ENCODE assay signal across 8 cellular contexts in the genomic region with DNA sequence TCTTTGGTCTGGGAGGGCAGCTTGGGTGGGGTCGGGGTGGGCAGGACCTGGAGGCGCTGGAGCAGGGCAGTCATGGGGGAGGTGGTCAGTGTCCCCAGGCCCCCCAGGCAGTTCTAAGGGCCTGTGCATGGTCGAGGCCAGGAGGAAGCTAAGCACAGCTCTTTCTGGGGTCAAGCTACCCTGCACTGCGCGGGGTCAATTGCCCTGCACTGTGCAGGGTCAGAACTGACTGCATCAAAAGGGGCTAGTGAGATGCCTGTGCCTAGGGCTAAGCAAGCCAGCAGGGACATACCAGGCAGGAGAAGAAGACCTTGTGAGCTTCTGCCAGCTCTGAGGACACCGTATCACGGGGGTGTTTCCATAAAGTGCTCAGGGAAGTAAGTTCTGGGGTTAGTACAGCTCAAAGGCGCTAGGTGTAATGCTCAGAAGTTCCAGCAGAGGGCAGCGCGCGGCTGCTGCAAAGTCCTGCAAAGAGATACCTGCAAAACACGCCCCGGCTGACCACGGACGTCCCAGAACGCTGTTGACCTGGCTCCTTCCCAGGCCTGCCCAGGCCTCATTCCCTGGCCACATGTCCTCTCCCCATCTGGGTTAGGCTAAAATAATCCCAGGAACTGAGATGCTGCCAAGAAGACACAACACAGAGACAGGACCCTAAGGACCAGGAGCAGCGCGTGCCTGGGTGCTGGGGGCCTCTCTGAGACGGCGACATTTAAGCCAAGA. TPM values are rescaled to one million over a fixed set of nuclear protein-coding genes. Genes with fewer than 3 reads are reported as not detected.
A peak's percentile ranks its signal among the peaks of the same experiment; 100 is the strongest.
DNase-seq lines count a peak whose midpoint lies in the region; ATAC-seq and TF ChIP-seq lines count a peak whose summit lies in the region.

No MANE protein-coding gene starts in this region.

- H3K4me1 Mint-ChIP-seq in activated naive CD4-positive, alpha-beta T cell treated with anti-CD3 and anti-CD28 coated beads for 36 hours (ENCODE audit: low read depth), result peaks cover 5% of the 10 kb centered on the region
- H3K4me1 Mint-ChIP-seq in glutamatergic neuron (ENCODE audit: low read depth, unreplicated experiment), result peaks cover 42% of the 10 kb centered on the region

- H3K27me3 Mint-ChIP-seq in activated naive CD4-positive, alpha-beta T cell treated with anti-CD3 and anti-CD28 coated beads for 36 hours (ENCODE audit: low read depth), result no peaks in the 10 kb centered on the region
- H3K27me3 Mint-ChIP-seq in glutamatergic neuron (ENCODE audit: unreplicated experiment), result peaks cover 8% of the 10 kb centered on the region

- ATAC-seq in GM18907 (IDR thresholded peaks at IDR 0.05; ENCODE audit: unreplicated experiment) (peak; percentile 67), SK-N-SH treated with all-trans-retinoic acid at 6 μM for 48 hours (peak; percentile 93), upper lobe of left lung (ENCODE audit: low FRiP score in 2 of 2) (peak; percentile 81 to 85)

- H3K36me3 Mint-ChIP-seq in activated naive CD4-positive, alpha-beta T cell treated with anti-CD3 and anti-CD28 coated beads for 36 hours (ENCODE audit: low read depth), result no peaks in the 10 kb centered on the region
- H3K36me3 Mint-ChIP-seq in glutamatergic neuron (ENCODE audit: unreplicated experiment), result no peaks in the 10 kb centered on the region

- H3K27me3 ChIP-seq in upper lobe of left lung, result no peaks in the 10 kb centered on the region

- no peak overlapping the region for H3K4me3 ChIP-seq in upper lobe of left lung

- no peak overlapping the region for H3K27ac ChIP-seq in upper lobe of left lung

- no peaks in the 10 kb centered on the region for H3K9me3 ChIP-seq in upper lobe of left lung

- no peak overlapping the region for H3K4me3 Mint-ChIP-seq in activated naive CD4-positive, alpha-beta T cell treated with anti-CD3 and anti-CD28 coated beads for 36 hours
- H3K4me3 Mint-ChIP-seq in glutamatergic neuron (ENCODE audit: unreplicated experiment), result no peak overlapping the region

- no peak for TF ChIP-seq POLR2A in upper lobe of left lung (IDR thresholded peaks at IDR 0.05)

- intact Hi-C loops in activated naive CD4-positive, alpha-beta T cell treated with anti-CD3 and anti-CD28 coated beads for 36 hours (cut with micrococcal nuclease), result loop anchor here (1.0 to 5.0 kb wide), 6 partner anchors 105 to 556 kb away; no protein-coding TSS in a partner anchor

- peak; percentile 32 for DNase-seq in AG09319 (ENCODE audit: extremely low read depth, low read depth)
- peak; percentile 98 for DNase-seq in HuH-7.5 (ENCODE audit: low spot score)
- DNase-seq in activated naive CD4-positive, alpha-beta T cell treated with anti-CD3 and anti-CD28 coated beads for 36 hours, result peak; percentile 89
- DNase-seq in glutamatergic neuron, result peak; percentile 90
- DNase-seq in pons (ENCODE audit: low spot score), result peak; percentile 69
- peak in 1 of 2 donors; percentile 90 for DNase-seq in upper lobe of left lung

- WGBS in upper lobe of left lung, 2 donors, result 28 to 36% methylated on average over 16 to 19 of the region's 20 CpGs

- no peaks in the 10 kb centered on the region for H3K9me3 Mint-ChIP-seq in activated naive CD4-positive, alpha-beta T cell treated with anti-CD3 and anti-CD28 coated beads for 36 hours
- H3K9me3 Mint-ChIP-seq in glutamatergic neuron (ENCODE audit: unreplicated experiment), result peaks cover under 1% of the 10 kb centered on the region

- no peaks in the 10 kb centered on the region for H3K36me3 ChIP-seq in upper lobe of left lung

- H3K4me1 ChIP-seq in upper lobe of left lung, result peaks cover 0 to 7% (median 5%) of the 10 kb centered on the region in 4 donors

- no peak overlapping the region for H3K27ac Mint-ChIP-seq in activated naive CD4-positive, alpha-beta T cell treated with anti-CD3 and anti-CD28 coated beads for 36 hours
- H3K27ac Mint-ChIP-seq in glutamatergic neuron (ENCODE audit: unreplicated experiment), result no peak overlapping the region

- TF ChIP-seq CTCF in AG09319 (IDR thresholded peaks at IDR 0.05; ENCODE audit: low read depth, low read length) (peak; percentile 96), glutamatergic neuron (IDR thresholded peaks at IDR 0.05; ENCODE audit: partially characterized antibody, unreplicated experiment) (peak; percentile 99), upper lobe of left lung (IDR thresholded peaks at IDR 0.05) (peak; percentile 90 to 98 (median 92))

- CTCF ChIA-PET in activated naive CD4-positive, alpha-beta T cell treated with anti-CD3 and anti-CD28 coated beads for 36 hours (lab: Charles Lee), result interaction anchor here (0.6 to 4.0 kb wide), 47 partner anchors 10 to 762 kb away, joined by 3 to 44 read pairs (median 4); a partner anchor contains a TSS

- no peak for TF ChIP-seq EP300 in upper lobe of left lung (IDR thresholded peaks at IDR 0.05)

TF ChIP-seq in SK-N-SH treated with all-trans-retinoic acid at 6 μM for 48 hours, 23 proteins besides CTCF, POLR2A, EP300 and RAD21:
- TF ChIP-seq OSR1 (CRISPR knock-in tag; IDR thresholded peaks at IDR 0.05) (no peak), ISL1 (CRISPR knock-in tag; IDR thresholded peaks at IDR 0.05) (no peak), RARB (CRISPR knock-in tag; IDR thresholded peaks at IDR 0.05) (no peak), CSDC2 (CRISPR knock-in tag; IDR thresholded peaks at IDR 0.05) (no peak), SNAI2 (CRISPR knock-in tag; IDR thresholded peaks at IDR 0.05) (no peak), ARNTL (CRISPR knock-in tag; IDR thresholded peaks at IDR 0.05; ENCODE audit: borderline replicate concordance, low read depth) (no peak), PPARA (CRISPR knock-in tag; IDR thresholded peaks at IDR 0.05; ENCODE audit: borderline replicate concordance) (no peak), ZNF565 (CRISPR knock-in tag; conservative IDR thresholded peaks at IDR 0.05; ENCODE audit: low read depth) (no peak), ZFP3 (CRISPR knock-in tag; IDR thresholded peaks at IDR 0.05) (no peak)

RNA-seq across cellular contexts. Expression of a gene that starts 18.8 kb away (rescaled TPM):
- total RNA-seq in activated naive CD4-positive, alpha-beta T cell treated with anti-CD3 and anti-CD28 coated beads for 36 hours, result 10 to 100 TPM; 38.6 to 39.3 TPM
- total RNA-seq in glutamatergic neuron (ENCODE audit: unreplicated experiment), result 211 TPM
- total RNA-seq in upper lobe of left lung, result 100 to 1,000 TPM in 1 of 6 donors, 10 to 100 TPM in 5; 51.1 to 105 (median 81.0) TPM
